Comparison of ENCODE assay signal across 13 cellular contexts in the genomic region with DNA sequence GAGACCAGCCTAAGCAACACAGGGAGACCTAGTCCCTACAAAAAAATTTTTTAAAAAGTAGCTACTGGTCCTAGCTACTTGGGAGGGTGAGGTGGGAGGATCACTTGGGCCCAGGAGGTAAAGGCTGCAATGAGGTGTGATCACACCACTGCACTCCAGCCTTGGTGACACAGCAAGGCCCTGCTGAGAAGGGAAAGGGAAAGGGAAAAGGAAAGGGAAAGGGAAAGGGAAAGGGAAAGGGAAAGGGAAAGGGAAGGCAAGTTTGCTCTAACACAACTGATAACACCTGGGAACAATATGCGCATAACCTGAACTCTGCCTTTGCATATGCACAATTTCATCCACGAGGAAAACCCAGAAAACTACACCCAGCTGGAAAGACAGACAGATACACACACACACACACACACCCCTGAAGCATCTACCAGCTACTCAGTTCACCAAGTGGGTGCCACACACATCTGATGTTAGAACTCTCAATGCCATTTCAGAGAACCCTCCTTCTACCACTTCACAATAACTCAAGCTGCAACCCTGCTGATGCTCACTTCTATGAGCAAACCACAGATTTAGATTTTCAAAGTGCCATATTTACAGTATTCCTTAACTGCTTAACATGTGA. TPM values are rescaled to one million over a fixed set of nuclear protein-coding genes. Genes with fewer than 3 reads are reported as not detected.
A peak's percentile ranks its signal among the peaks of the same experiment; 100 is the strongest.
DNase-seq lines count a peak whose midpoint lies in the region; ATAC-seq, FAIRE-seq and TF ChIP-seq lines count a peak whose summit lies in the region.
"Had no signal": no experiment of that assay in that cellular context is flagged by ENCODE, and none has a peak within 500 bp of the region (broad histone marks: within the 10 kb centered on the region; RNA-seq: fewer than 3 reads in every experiment).

No MANE protein-coding gene starts in this region.

- SMC1A ChIA-PET in GM12878 (lab: Charles Lee; ENCODE audit: uncharacterized antibody, unreplicated experiment): interaction anchor here (0.7 to 8.2 kb wide), 13 partner anchors 10 to 126 kb away, joined by 3 to 60 read pairs (median 7); no protein-coding TSS in a partner anchor

- no peaks in the 10 kb centered on the region for H3K9me3 ChIP-seq in CD8-positive, alpha-beta memory T cell (ENCODE audit: low read length)
- no peaks in the 10 kb centered on the region for H3K9me3 ChIP-seq in HUES48 (ENCODE audit: control insufficient read depth, insufficient read depth, low read length)
- no peaks in the 10 kb centered on the region; the same call in 2 of the 3 replicates for H3K9me3 ChIP-seq in GM12878 (replicated peaks; ENCODE audit: control insufficient read depth, insufficient read depth, low read length)
- H3K9me3 ChIP-seq in naive thymus-derived CD4-positive, alpha-beta T cell (ENCODE audit: control insufficient read depth in 2 of 3, low read length in 3 of 3): no peaks in the 10 kb centered on the region

- no peak for TF ChIP-seq CTCF in GM12878 (IDR thresholded peaks at IDR 0.05 in 2 of 3, conservative IDR thresholded peaks at IDR 0.05 in 1 of 3; ENCODE audit: control insufficient read depth in 2 of 3, extremely low read depth in 1 of 3, insufficient read depth in 1 of 3, low read depth in 3 of 3, low read length in 3 of 3)

- H3K36me3 Mint-ChIP-seq in CD8-positive, alpha-beta memory T cell: no peaks in the 10 kb centered on the region
- peaks cover 0 to 5% (median 0%) of the 10 kb centered on the region in 5 donors for H3K36me3 Mint-ChIP-seq in naive thymus-derived CD4-positive, alpha-beta T cell

- WGBS in GM12878 (ENCODE audit: insufficient coverage, insufficient replicate concordance, low lambda C conversion rate, missing lambda C conversion rate): 73% methylated on average over 2 of the region's 2 CpGs

- TF ChIP-seq RAD21 in GM12878 (IDR thresholded peaks at IDR 0.05; ENCODE audit: insufficient read depth, low read depth, low read length): no peak

- H3K79me2 ChIP-seq in GM12878 (ENCODE audit: control insufficient read depth, insufficient read depth, low read length): peaks cover 93% of the 10 kb centered on the region

- in situ Hi-C loops in GM12878 (cut with MboI): loop anchor here (25.0 kb wide), 1 partner anchor 818 kb away; the partner anchor contains the start of gene PTPN1

- no peak overlapping the region for H3K4me3 ChIP-seq in CD8-positive, alpha-beta memory T cell (ENCODE audit: low read length)
- H3K4me3 ChIP-seq in HUES48 (ENCODE audit: low read depth, low read length) (no peak overlapping the region), GM12878 (no peak overlapping the region)
- no peak overlapping the region for H3K4me3 ChIP-seq in naive thymus-derived CD4-positive, alpha-beta T cell (ENCODE audit: low read length)

- CTCF ChIA-PET in CD8-positive, alpha-beta memory T cell (lab: Charles Lee): interaction anchor here (1.2 to 1.6 kb wide), 3 partner anchors 16 to 86 kb away, joined by 3 to 6 read pairs (median 4); no protein-coding TSS in a partner anchor
- CTCF ChIA-PET in GM12878 (lab: Yijun Ruan, JAX): interaction anchor here (0.7 to 1.6 kb wide), 4 partner anchors 17 to 25 kb away, joined by 3 to 4 read pairs (median 4); no protein-coding TSS in a partner anchor
- CTCF ChIA-PET in naive thymus-derived CD4-positive, alpha-beta T cell (lab: Charles Lee): no interaction called here

- no peak overlapping the region for H3K9ac ChIP-seq in HUES48 (ENCODE audit: low read depth, low read length)
- H3K9ac ChIP-seq in GM12878 (ENCODE audit: control insufficient read depth, insufficient read depth, low read length): no peak overlapping the region
- H3K9ac ChIP-seq: parathyroid adenoma had no signal

- no peak for FAIRE-seq in GM12878 (lab: Jason Lieb, UNC)

- intact Hi-C loops in GM12878 (cut with micrococcal nuclease; ENCODE audit: unreplicated experiment): no loop called here
- intact Hi-C loops in naive thymus-derived CD4-positive, alpha-beta T cell (cut with micrococcal nuclease): no loop called here

- no peak overlapping the region for H3K27ac ChIP-seq in CD8-positive, alpha-beta memory T cell (ENCODE audit: low read depth, low read length)
- H3K27ac ChIP-seq in HUES48 (ENCODE audit: low read depth, low read length): peak overlapping the region; percentile 61
- H3K27ac ChIP-seq in GM12878 (ENCODE audit: control insufficient read depth, insufficient read depth): no peak overlapping the region
- no peak overlapping the region for H3K27ac ChIP-seq in naive thymus-derived CD4-positive, alpha-beta T cell (ENCODE audit: low read depth, low read length)
- H3K27ac ChIP-seq: parathyroid adenoma had no signal

- TF ChIP-seq EP300 in GM12878 (IDR thresholded peaks at IDR 0.05; ENCODE audit: borderline replicate concordance in 1 of 2, control insufficient read depth in 1 of 2, low read depth in 2 of 2, low read length in 2 of 2): no peak

- no peak overlapping the region for H2AFZ ChIP-seq in GM12878 (ENCODE audit: control insufficient read depth, low read depth, low read length)
- H2AFZ ChIP-seq: parathyroid adenoma had no signal

- H3K27me3 Mint-ChIP-seq in CD8-positive, alpha-beta memory T cell: no peaks in the 10 kb centered on the region
- no peaks in the 10 kb centered on the region for H3K27me3 Mint-ChIP-seq in naive thymus-derived CD4-positive, alpha-beta T cell
- H3K27me3 Mint-ChIP-seq: stimulated activated memory B cell treated with anti-CD40 and anti-IgM and Interleukin-4, amounts not matched to agents 10 μg/mL and 1 μg/mL and 100 μg/mL, for 72 hours had no signal

- no peaks in the 10 kb centered on the region for H3K36me3 ChIP-seq in CD8-positive, alpha-beta memory T cell (ENCODE audit: insufficient read depth, low read length)
- no peaks in the 10 kb centered on the region for H3K36me3 ChIP-seq in HUES48 (ENCODE audit: control insufficient read depth, insufficient read depth, low read length)
- H3K36me3 ChIP-seq in GM12878 (ENCODE audit: control insufficient read depth in 2 of 2, insufficient read depth in 2 of 2, low read length in 1 of 2): peaks cover 0 to 7% of the 10 kb centered on the region in 2 experiments; a peak in 2 of 4 replicates
- no peaks in the 10 kb centered on the region for H3K36me3 ChIP-seq in naive thymus-derived CD4-positive, alpha-beta T cell (ENCODE audit: control insufficient read depth in 2 of 3, insufficient read depth in 3 of 3, low read length in 3 of 3)

- H3K27ac Mint-ChIP-seq in CD8-positive, alpha-beta memory T cell: peak overlapping the region in 5 of 8 donors; percentile 0 to 70 (median 38)
- peak overlapping the region in 1 of 9 donors; percentile 46 for H3K27ac Mint-ChIP-seq in naive thymus-derived CD4-positive, alpha-beta T cell
- H3K27ac Mint-ChIP-seq: stimulated activated memory B cell treated with anti-CD40 and anti-IgM and Interleukin-4, amounts not matched to agents 10 μg/mL and 1 μg/mL and 100 μg/mL, for 72 hours had no signal

- peaks cover 3% of the 10 kb centered on the region; the same call in 1 of the 2 replicates for H4K20me1 ChIP-seq in GM12878 (ENCODE audit: control insufficient read depth, insufficient read depth)

- H3K4me1 Mint-ChIP-seq in CD8-positive, alpha-beta memory T cell: peaks cover 64 to 91% (median 75%) of the 10 kb centered on the region in 3 donors
- peaks cover 13 to 43% (median 22%) of the 10 kb centered on the region in 7 donors for H3K4me1 Mint-ChIP-seq in naive thymus-derived CD4-positive, alpha-beta T cell

- POLR2A ChIA-PET in CD8-positive, alpha-beta memory T cell (lab: Charles Lee): no interaction called here
- POLR2A ChIA-PET in GM12878 (lab: Charles Lee): interaction anchor here (0.6 to 5.6 kb wide), 5 partner anchors 8 to 74 kb away, joined by 3 to 34 read pairs (median 7); no protein-coding TSS in a partner anchor
- POLR2A ChIA-PET in naive thymus-derived CD4-positive, alpha-beta T cell (lab: Charles Lee): no interaction called here

- no peak for TF ChIP-seq POLR2A in GM12878 (IDR thresholded peaks at IDR 0.05; ENCODE audit: low read depth, low read length)

- no peaks in the 10 kb centered on the region for H3K9me3 Mint-ChIP-seq in CD8-positive, alpha-beta memory T cell
- no peaks in the 10 kb centered on the region for H3K9me3 Mint-ChIP-seq in naive thymus-derived CD4-positive, alpha-beta T cell
- H3K9me3 Mint-ChIP-seq: stimulated activated memory B cell treated with anti-CD40 and anti-IgM and Interleukin-4, amounts not matched to agents 10 μg/mL and 1 μg/mL and 100 μg/mL, for 72 hours had no signal

- peak overlapping the region in 3 of 7 donors; percentile 23 to 58 (median 38) for H3K4me3 Mint-ChIP-seq in CD8-positive, alpha-beta memory T cell
- H3K4me3 Mint-ChIP-seq in naive thymus-derived CD4-positive, alpha-beta T cell: no peak overlapping the region
- H3K4me3 Mint-ChIP-seq: stimulated activated memory B cell treated with anti-CD40 and anti-IgM and Interleukin-4, amounts not matched to agents 10 μg/mL and 1 μg/mL and 100 μg/mL, for 72 hours had no signal

- BruUV-seq in GM12878 (replicated peaks; lab: Mats Ljungman, UMichigan): no TSS peak

- H3K27me3 ChIP-seq in CD8-positive, alpha-beta memory T cell (ENCODE audit: insufficient read depth, low read length, poor library complexity, severe bottlenecking): no peaks in the 10 kb centered on the region
- no peaks in the 10 kb centered on the region for H3K27me3 ChIP-seq in HUES48 (ENCODE audit: control insufficient read depth, insufficient read depth, low read length)
- H3K27me3 ChIP-seq in GM12878 (replicated peaks in 1 of 2; ENCODE audit: control insufficient read depth in 2 of 2, insufficient read depth in 2 of 2, low read length in 1 of 2): no peaks in the 10 kb centered on the region
- no peaks in the 10 kb centered on the region for H3K27me3 ChIP-seq in naive thymus-derived CD4-positive, alpha-beta T cell (ENCODE audit: control insufficient read depth in 2 of 2, insufficient read depth in 2 of 2, low read length in 2 of 2)

- RAD21 ChIA-PET in GM12878 (lab: Charles Lee; ENCODE audit: unreplicated experiment): interaction anchor here (1.3 to 3.6 kb wide), 9 partner anchors 10 to 151 kb away, joined by 3 to 23 read pairs (median 13); no protein-coding TSS in a partner anchor

- peak; percentile 7; the same call in 1 of the 3 replicates for ATAC-seq in GM12878
- peak; percentile 20 for ATAC-seq in naive thymus-derived CD4-positive, alpha-beta T cell
- ATAC-seq in GM18909 (IDR thresholded peaks at IDR 0.05; ENCODE audit: poor library complexity, unreplicated experiment): no peak
- no peak for ATAC-seq in HG03469 (IDR thresholded peaks at IDR 0.05; ENCODE audit: unreplicated experiment)
- ATAC-seq: stimulated activated memory B cell treated with anti-CD40 and anti-IgM and Interleukin-4, amounts not matched to agents 10 μg/mL and 1 μg/mL and 100 μg/mL, for 72 hours had no signal

- H3K4me1 ChIP-seq in CD8-positive, alpha-beta memory T cell (ENCODE audit: insufficient read depth, low read length): peaks cover 18% of the 10 kb centered on the region
- H3K4me1 ChIP-seq in HUES48 (ENCODE audit: control insufficient read depth, insufficient read depth, low read length): peaks cover 58% of the 10 kb centered on the region
- H3K4me1 ChIP-seq in GM12878 (ENCODE audit: control insufficient read depth, insufficient read depth, low read length): peaks cover 52% of the 10 kb centered on the region
- H3K4me1 ChIP-seq in naive thymus-derived CD4-positive, alpha-beta T cell (ENCODE audit: control insufficient read depth in 2 of 2, insufficient read depth in 2 of 2, low read length in 2 of 2): peaks cover 0 to 34% of the 10 kb centered on the region in 2 donors

- peak overlapping the region; percentile 38; the same call in 1 of the 2 replicates for H3K4me2 ChIP-seq in GM12878 (ENCODE audit: control insufficient read depth, insufficient read depth)

- DNase-seq in CD8-positive, alpha-beta memory T cell: no peak
- no peak for DNase-seq in GM12878 (ENCODE audit: low read depth, low spot score)
- DNase-seq in naive thymus-derived CD4-positive, alpha-beta T cell: no peak
- no peak for DNase-seq in islet precursor cell
- DNase-seq in NCI-H146 treated with DMSO at 0.1 percent for 48 hours (lab: John Stamatoyannopoulos, UW; ENCODE audit: unreplicated experiment): no peak
- DNase-seq: amniotic stem cell; NCI-H1436; stimulated activated CD4-positive, alpha-beta T cell treated with anti-CD3 and anti-CD28 coated beads, Interleukin-1b, Interleukin-23, amount 100 ng/mL, for 48 hours had no signal

RNA-seq across cellular contexts. Expression of gene B4GALT5, which starts 19.1 kb away (rescaled TPM):
- total RNA-seq in CD8-positive, alpha-beta memory T cell: 10 to 100 TPM; 37.5 to 39.1 TPM
- polyA plus RNA-seq in CD8-positive, alpha-beta memory T cell: 2.0 TPM
- total RNA-seq in GM12878 (2013; cell fraction: nucleolus; rRNA removed): 50.1 and 53.1 TPM in 2 replicates
- 11.6 and 12.7 TPM in 2 replicates for total RNA-seq in GM12878 (2014; rRNA removed)
- 25.2 and 25.4 TPM in 2 replicates for total RNA-seq in GM12878 (2014; rRNA removed; fragmentation: Illumina TruSeq; extraction: Trizol)
- total RNA-seq in GM12878 (2021): 28.3 and 28.7 TPM in 2 replicates
- polyA plus RNA-seq in GM12878 (2011; ENCODE audit: low read depth): 8.9 TPM
- 55.5 and 58.7 TPM in 2 replicates for polyA plus RNA-seq in GM12878 (2011; rRNA removed)
- polyA plus RNA-seq in GM12878 (2011; cell fraction: cytosol; rRNA removed): 42.2 and 48.9 TPM in 2 replicates
- polyA plus RNA-seq in GM12878 (2011; cell fraction: nucleus; rRNA removed): 21.1 and 21.3 TPM in 2 replicates
- polyA plus RNA-seq in GM12878 (2012): 11.5 and 15.5 TPM in 2 replicates
- polyA plus RNA-seq in GM12878 (2014; fragmentation: Illumina TruSeq; extraction: Trizol): 34.9 and 37.4 TPM in 2 replicates
- polyA plus RNA-seq in GM12878 (2014; fragmentation: Nextera tagmentation; extraction: Ambion mirVana): 10 to 100 TPM; 10.0 to 15.3 TPM
- 24.6 and 25.5 TPM in 2 replicates for polyA plus RNA-seq in GM12878 (2014; rRNA removed)
- polyA plus RNA-seq in GM12878 (2016; fragmentation: Nextera tagmentation; extraction: Ambion mirVana): 1 to 10 TPM; 2.0 to 2.8 TPM
- 54.9 and 59.8 TPM in 2 replicates for polyA minus RNA-seq in GM12878 (2011; rRNA and poly(A)+ RNA removed)
- polyA minus RNA-seq in GM12878 (2011; cell fraction: cytosol; rRNA and poly(A)+ RNA removed): 21.9 and 23.4 TPM in 2 replicates
- 6.4 and 9.8 TPM in 2 replicates for polyA minus RNA-seq in GM12878 (2011; cell fraction: nucleus; rRNA and poly(A)+ RNA removed)
- total RNA-seq in naive thymus-derived CD4-positive, alpha-beta T cell: 10 to 100 TPM in 2 of 5 experiments, 1 to 10 TPM in 3; 3.3 to 23.1 (median 4.6) TPM
- polyA plus RNA-seq in naive thymus-derived CD4-positive, alpha-beta T cell: under 1 TPM; 0.14 to 0.37 TPM

Comparison
In these comparisons a context has a peak if more than half of its experiments do, and no peak if none do; other contexts are left out.
1. ATAC-seq: peak in GM12878 (single experiment) and naive thymus-derived CD4-positive, alpha-beta T cell (single experiment); none in GM18909 (single experiment) and HG03469 (single experiment).